In the genomic region with DNA sequence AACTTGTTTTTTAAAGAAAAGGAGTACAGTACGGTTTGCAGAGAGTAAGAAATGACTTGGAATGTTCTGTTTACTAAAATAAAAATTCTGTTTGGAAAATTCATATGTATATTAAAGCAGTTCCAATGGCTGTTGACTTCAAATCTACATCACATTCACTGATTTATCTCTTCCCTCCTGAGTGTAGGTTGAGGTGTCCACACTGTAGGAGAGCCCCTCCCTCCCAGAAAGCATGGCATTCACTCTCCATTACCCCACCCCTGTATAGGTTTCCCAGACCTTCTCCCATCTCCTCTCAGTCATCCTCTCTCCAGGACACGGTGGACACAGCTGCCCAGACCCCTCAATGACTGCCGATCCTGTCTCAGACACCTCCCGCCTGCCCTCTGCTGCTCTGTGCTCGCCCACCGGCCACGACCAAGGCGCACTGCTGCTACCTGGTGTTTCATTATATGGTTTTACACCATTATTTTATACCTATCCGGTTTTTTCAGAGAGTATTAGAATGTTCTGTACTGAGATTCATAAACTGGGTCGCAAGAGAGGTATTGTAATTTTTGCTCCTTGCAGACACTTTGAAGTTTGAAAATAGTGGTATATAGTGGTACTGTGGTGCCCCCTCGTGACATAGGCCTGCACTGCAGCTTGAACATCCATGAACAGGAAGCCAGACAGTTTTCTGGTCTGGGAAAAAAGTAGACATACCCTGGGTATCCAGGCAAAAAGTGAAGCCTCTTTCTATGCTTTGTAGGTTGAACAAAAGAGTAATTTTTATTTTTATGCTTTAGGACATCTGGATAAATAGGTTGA, we compare ENCODE assay signal across 1 cellular context.
TF ChIP-seq lines count a peak whose summit lies in the region.

No MANE protein-coding gene starts in this region.

TF ChIP-seq in SK-N-SH treated with all-trans-retinoic acid at 6 μM for 48 hours, 23 proteins besides CTCF, POLR2A, EP300 and RAD21 (continued from another document):
- TF ChIP-seq, protein P1, sequence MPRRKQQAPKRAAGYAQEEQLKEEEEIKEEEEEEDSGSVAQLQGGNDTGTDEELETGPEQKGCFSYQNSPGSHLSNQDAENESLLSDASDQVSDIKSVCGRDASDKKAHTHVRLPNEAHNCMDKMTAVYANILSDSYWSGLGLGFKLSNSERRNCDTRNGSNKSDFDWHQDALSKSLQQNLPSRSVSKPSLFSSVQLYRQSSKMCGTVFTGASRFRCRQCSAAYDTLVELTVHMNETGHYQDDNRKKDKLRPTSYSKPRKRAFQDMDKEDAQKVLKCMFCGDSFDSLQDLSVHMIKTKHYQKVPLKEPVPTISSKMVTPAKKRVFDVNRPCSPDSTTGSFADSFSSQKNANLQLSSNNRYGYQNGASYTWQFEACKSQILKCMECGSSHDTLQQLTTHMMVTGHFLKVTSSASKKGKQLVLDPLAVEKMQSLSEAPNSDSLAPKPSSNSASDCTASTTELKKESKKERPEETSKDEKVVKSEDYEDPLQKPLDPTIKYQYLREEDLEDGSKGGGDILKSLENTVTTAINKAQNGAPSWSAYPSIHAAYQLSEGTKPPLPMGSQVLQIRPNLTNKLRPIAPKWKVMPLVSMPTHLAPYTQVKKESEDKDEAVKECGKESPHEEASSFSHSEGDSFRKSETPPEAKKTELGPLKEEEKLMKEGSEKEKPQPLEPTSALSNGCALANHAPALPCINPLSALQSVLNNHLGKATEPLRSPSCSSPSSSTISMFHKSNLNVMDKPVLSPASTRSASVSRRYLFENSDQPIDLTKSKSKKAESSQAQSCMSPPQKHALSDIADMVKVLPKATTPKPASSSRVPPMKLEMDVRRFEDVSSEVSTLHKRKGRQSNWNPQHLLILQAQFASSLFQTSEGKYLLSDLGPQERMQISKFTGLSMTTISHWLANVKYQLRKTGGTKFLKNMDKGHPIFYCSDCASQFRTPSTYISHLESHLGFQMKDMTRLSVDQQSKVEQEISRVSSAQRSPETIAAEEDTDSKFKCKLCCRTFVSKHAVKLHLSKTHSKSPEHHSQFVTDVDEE (CRISPR knock-in tag; IDR thresholded peaks at IDR 0.05) = no peak
- TF ChIP-seq TCF4 (CRISPR knock-in tag; IDR thresholded peaks at IDR 0.05; ENCODE audit: borderline replicate concordance) = no peak
- no peak for TF ChIP-seq ESRRG (CRISPR knock-in tag; IDR thresholded peaks at IDR 0.05)
